In the genomic region with DNA sequence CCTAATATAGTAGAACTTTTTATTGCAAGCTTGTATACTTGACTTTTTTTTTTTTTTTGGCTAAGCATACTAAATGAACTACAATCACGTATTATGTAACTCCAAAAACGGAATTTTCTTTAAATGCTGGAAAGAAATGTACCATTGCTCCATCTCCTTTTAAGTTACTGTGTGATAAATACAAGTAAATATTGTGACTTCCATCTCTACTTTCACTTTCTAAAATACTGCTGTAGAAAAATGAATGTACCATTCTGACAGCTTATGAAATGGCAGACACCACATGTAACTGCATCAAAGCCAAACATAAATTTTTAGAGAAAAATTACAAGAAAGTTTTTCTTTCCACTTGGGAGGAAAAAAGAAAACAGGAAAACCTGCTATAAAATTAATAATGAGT, we compare ENCODE assay signal across 16 cellular contexts. TPM values are rescaled to one million over a fixed set of nuclear protein-coding genes. Genes with fewer than 3 reads are reported as not detected.
DNase-seq lines count a peak whose midpoint lies in the region; ATAC-seq and TF ChIP-seq lines count a peak whose summit lies in the region.
"Had no signal": no experiment of that assay in that cellular context is flagged by ENCODE, and none has a peak within 500 bp of the region (broad histone marks: within the 10 kb centered on the region; RNA-seq: fewer than 3 reads in every experiment).

No MANE protein-coding gene starts in this region.

- H3K27ac ChIP-seq in Peyer's patch: no peak overlapping the region
- H3K27ac ChIP-seq: adrenal gland had no signal

- POLR2A ChIA-PET in activated CD4-positive, alpha-beta T cell treated with anti-CD3 and anti-CD28 coated beads for 36 hours (lab: Charles Lee): interaction anchor here (0.9 to 1.0 kb wide), 2 partner anchors 18 to 28 kb away, joined by 3 read pairs; no protein-coding TSS in a partner anchor

- H3K27me3 ChIP-seq in endocrine pancreas (ENCODE audit: control insufficient read depth, insufficient read depth, low read length) (no peaks in the 10 kb centered on the region), Peyer's patch (no peaks in the 10 kb centered on the region)
- H3K27me3 ChIP-seq: adrenal gland had no signal

- H3K4me1 ChIP-seq in endocrine pancreas (ENCODE audit: control insufficient read depth, insufficient read depth, low read length) (peaks cover 13% of the 10 kb centered on the region), Peyer's patch (peaks cover 0 to 11% (median 5%) of the 10 kb centered on the region in 4 donors)

- no peak overlapping the region for H3K9ac ChIP-seq in endocrine pancreas (ENCODE audit: control insufficient read depth, insufficient read depth, low read length)

- peaks cover 26% of the 10 kb centered on the region for H3K4me1 Mint-ChIP-seq in activated CD4-positive, alpha-beta T cell treated with anti-CD3 and anti-CD28 coated beads for 36 hours
- peaks cover 13% of the 10 kb centered on the region for H3K4me1 Mint-ChIP-seq in osteocyte (ENCODE audit: unreplicated experiment)
- H3K4me1 Mint-ChIP-seq in effector memory CD8-positive, alpha-beta T cell (ENCODE audit: low read depth in 2 of 2): peaks cover 7 to 27% of the 10 kb centered on the region in 2 donors

- intact Hi-C loops in activated CD4-positive, alpha-beta T cell treated with anti-CD3 and anti-CD28 coated beads for 36 hours (cut with DNase I, micrococcal nuclease): no loop called here

- H3K36me3 ChIP-seq in endocrine pancreas (ENCODE audit: control insufficient read depth, insufficient read depth, low read length) (no peaks in the 10 kb centered on the region), Peyer's patch (peaks cover 0 to 10% (median 0%) of the 10 kb centered on the region in 3 donors)
- H3K36me3 ChIP-seq: adrenal gland had no signal

- TF ChIP-seq CTCF in osteocyte (IDR thresholded peaks at IDR 0.05) (no peak), Peyer's patch (IDR thresholded peaks at IDR 0.05) (no peak)

- peaks cover 7% of the 10 kb centered on the region for H3K36me3 Mint-ChIP-seq in activated CD4-positive, alpha-beta T cell treated with anti-CD3 and anti-CD28 coated beads for 36 hours (ENCODE audit: low read depth)
- H3K36me3 Mint-ChIP-seq in osteocyte (ENCODE audit: unreplicated experiment): no peaks in the 10 kb centered on the region
- peaks cover 36% of the 10 kb centered on the region for H3K36me3 Mint-ChIP-seq in effector memory CD8-positive, alpha-beta T cell (ENCODE audit: insufficient read depth)

- TF ChIP-seq POLR2A in Peyer's patch (IDR thresholded peaks at IDR 0.05): no peak

- peak; percentile 65 for ATAC-seq in activated CD4-positive, alpha-beta T cell treated with anti-CD3 and anti-CD28 coated beads for 36 hours
- no peak for ATAC-seq in effector memory CD8-positive, alpha-beta T cell (replicated peaks)
- no peak for ATAC-seq in HG03159 (IDR thresholded peaks at IDR 0.05; ENCODE audit: unreplicated experiment)
- ATAC-seq: PC-3, sciatic nerve had no signal

- H3K9me3 ChIP-seq in endocrine pancreas (ENCODE audit: control insufficient read depth, low read length): no peaks in the 10 kb centered on the region
- H3K9me3 ChIP-seq in Peyer's patch: no peaks in the 10 kb centered on the region
- H3K9me3 ChIP-seq: adrenal gland had no signal

- H3K27ac Mint-ChIP-seq in activated CD4-positive, alpha-beta T cell treated with anti-CD3 and anti-CD28 coated beads for 36 hours: no peak overlapping the region
- H3K27ac Mint-ChIP-seq in osteocyte (ENCODE audit: unreplicated experiment): peak overlapping the region; percentile 32
- H3K27ac Mint-ChIP-seq in effector memory CD8-positive, alpha-beta T cell: peak overlapping the region in 1 of 2 donors; percentile 56

- no peaks in the 10 kb centered on the region for H3K9me3 Mint-ChIP-seq in activated CD4-positive, alpha-beta T cell treated with anti-CD3 and anti-CD28 coated beads for 36 hours (ENCODE audit: low read depth)
- no peaks in the 10 kb centered on the region for H3K9me3 Mint-ChIP-seq in osteocyte (ENCODE audit: unreplicated experiment)
- H3K9me3 Mint-ChIP-seq in effector memory CD8-positive, alpha-beta T cell: no peaks in the 10 kb centered on the region

- CTCF ChIA-PET in activated CD4-positive, alpha-beta T cell treated with anti-CD3 and anti-CD28 coated beads for 36 hours (lab: Charles Lee): no interaction called here

- no peak overlapping the region for H3K4me3 Mint-ChIP-seq in activated CD4-positive, alpha-beta T cell treated with anti-CD3 and anti-CD28 coated beads for 36 hours
- no peak overlapping the region for H3K4me3 Mint-ChIP-seq in osteocyte (ENCODE audit: unreplicated experiment)
- H3K4me3 Mint-ChIP-seq in effector memory CD8-positive, alpha-beta T cell: peak overlapping the region in 1 of 2 donors; percentile 21

- H3K4me3 ChIP-seq in endocrine pancreas (ENCODE audit: control insufficient read depth, insufficient read depth, low read length) (peak overlapping the region; percentile 42), Peyer's patch (no peak overlapping the region)
- H3K4me3 ChIP-seq: adrenal gland had no signal

- no peaks in the 10 kb centered on the region for H3K27me3 Mint-ChIP-seq in activated CD4-positive, alpha-beta T cell treated with anti-CD3 and anti-CD28 coated beads for 36 hours
- H3K27me3 Mint-ChIP-seq in osteocyte (ENCODE audit: unreplicated experiment): no peaks in the 10 kb centered on the region
- H3K27me3 Mint-ChIP-seq in effector memory CD8-positive, alpha-beta T cell: no peaks in the 10 kb centered on the region

- DNase-seq in activated CD4-positive, alpha-beta T cell treated with anti-CD3 and anti-CD28 coated beads for 36 hours: no peak
- DNase-seq in activated CD4-positive, alpha-beta T cell treated with anti-CD3 and anti-CD28 coated beads for 1 hour: no peak
- DNase-seq in MV-4-11 (lab: John Stamatoyannopoulos, UW) (peak; percentile 15), osteocyte (ENCODE audit: extremely low spot score, unreplicated experiment) (no peak), Peyer's patch (no peak)
- no peak for DNase-seq in effector memory CD8-positive, alpha-beta T cell
- DNase-seq: adrenal gland; central memory CD4-positive, alpha-beta T cell; HCEC 1CT; kidney; NCI-H187 treated with DMSO at 0.1 percent for 48 hours; NCI-H526 treated with DMSO at 0.1 percent for 48 hours; PC-3 had no signal

RNA-seq across cellular contexts. Expression of a gene that starts 54.6 kb away (rescaled TPM):
- 10 to 100 TPM; 28.1 to 31.4 TPM for total RNA-seq in activated CD4-positive, alpha-beta T cell treated with anti-CD3 and anti-CD28 coated beads for 36 hours
- 46.3 and 51.5 TPM in 2 replicates for total RNA-seq in osteocyte
- 100 to 1,000 TPM in 1 of 4 donors, 10 to 100 TPM in 3; 58.3 to 101 (median 73.8) TPM for total RNA-seq in Peyer's patch
